In the genomic region with DNA sequence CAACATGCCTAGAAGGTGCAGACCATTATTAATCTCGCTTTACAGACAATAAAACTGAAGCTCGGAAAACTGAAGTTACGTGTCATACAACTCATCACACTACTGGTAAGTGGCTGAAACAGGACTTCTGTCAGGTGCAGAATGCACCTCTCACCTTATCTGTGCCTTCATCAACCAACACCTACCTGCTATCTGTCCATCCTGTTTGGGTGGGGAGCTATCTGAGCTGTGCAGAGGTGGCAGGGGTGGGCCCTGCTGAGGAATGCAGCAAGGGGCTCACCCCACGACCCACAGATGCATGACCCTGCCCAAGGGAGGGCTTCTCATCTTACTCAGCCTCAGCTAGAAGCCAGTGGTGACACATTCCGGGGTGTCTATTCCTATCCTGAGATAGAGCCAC, we compare ENCODE assay signal across 22 cellular contexts.
"Had no signal": no experiment of that assay in that cellular context is flagged by ENCODE, and none has a peak within 500 bp of the region (broad histone marks: within the 10 kb centered on the region; RNA-seq: fewer than 3 reads in every experiment).

No MANE protein-coding gene starts in this region.

- H3K9me3 ChIP-seq: left ventricle myocardium inferior, right atrium auricular region, spleen, testis, transverse colon, uterus had no signal

- H3K4me3 ChIP-seq: left ventricle myocardium inferior, lung, right atrium auricular region, spleen, testis, transverse colon, uterus had no signal

- H3K27ac Mint-ChIP-seq: activated CD4-positive, alpha-beta memory T cell treated with anti-CD3 and anti-CD28 coated beads, Interleukin-2, amount 10 ng/mL, durations not matched to agents 7 days and 5 days; activated CD4-positive, alpha-beta T cell treated with anti-CD3 and anti-CD28 coated beads, Interleukin-2, amount 10 ng/mL, durations not matched to agents 7 days and 5 days; activated naive CD4-positive, alpha-beta T cell treated with anti-CD3 and anti-CD28 coated beads, Interleukin-2, amount 50 U/mL, for 24 hours; activated naive CD8-positive, alpha-beta T cell treated with anti-CD3 and anti-CD28 coated beads, Interleukin-2, amount 50 U/mL, for 24 hours; activated T-helper 17 cell treated with anti-CD3 and anti-CD28 coated beads, Interleukin-2, amount 50 U/mL, for 72 hours; T-helper 1 cell treated with Interleukin-12 subunit alpha and Interleukin-12 subunit beta and Interleukin-4 antibody, amounts not matched to agents 30 μg/mL and 1 μg/mL, for 36 hours had no signal

- H3K4me3 Mint-ChIP-seq: activated CD4-positive, alpha-beta memory T cell treated with anti-CD3 and anti-CD28 coated beads, Interleukin-2, amount 10 ng/mL, durations not matched to agents 7 days and 5 days; activated CD4-positive, alpha-beta T cell treated with anti-CD3 and anti-CD28 coated beads, Interleukin-2, amount 10 ng/mL, durations not matched to agents 7 days and 5 days; activated naive CD4-positive, alpha-beta T cell treated with anti-CD3 and anti-CD28 coated beads, Interleukin-2, amount 50 U/mL, for 24 hours; activated naive CD8-positive, alpha-beta T cell treated with anti-CD3 and anti-CD28 coated beads, Interleukin-2, amount 50 U/mL, for 24 hours; activated T-cell treated with anti-CD3 and anti-CD28 coated beads, Interleukin-2, amount 50 U/mL, for 4 hours; activated T-helper 17 cell treated with anti-CD3 and anti-CD28 coated beads, Interleukin-2, amount 50 U/mL, for 72 hours; T-helper 1 cell treated with Interleukin-12 subunit alpha and Interleukin-12 subunit beta and Interleukin-4 antibody, amounts not matched to agents 30 μg/mL and 1 μg/mL, for 36 hours had no signal

- DNase-seq: activated CD4-positive, alpha-beta memory T cell treated with anti-CD3 and anti-CD28 coated beads, Interleukin-2, amount 10 ng/mL, durations not matched to agents 7 days and 5 days; activated CD4-positive, alpha-beta T cell treated with anti-CD3 and anti-CD28 coated beads for 1 hour; activated CD4-positive, alpha-beta T cell treated with anti-CD3 and anti-CD28 coated beads, Interleukin-2, amount 10 ng/mL, durations not matched to agents 7 days and 5 days; activated naive CD8-positive, alpha-beta T cell treated with anti-CD3 and anti-CD28 coated beads, Interleukin-2, amount 50 U/mL, for 24 hours; activated T-cell treated with anti-CD3 and anti-CD28 coated beads, Interleukin-2, amount 50 U/mL, for 4 hours; amygdala; central memory CD4-positive, alpha-beta T cell; dermis blood vessel endothelial cell; effector CD4-positive, alpha-beta T cell; left ventricle myocardium inferior; spleen; stimulated activated naive CD8-positive, alpha-beta T cell treated with anti-CD3 and anti-CD28 coated beads, Interleukin-15, Interleukin-2, amounts not matched to agents 100 U/mL and 50 U/mL, for 24 hours; SW 1271; testis; transverse colon; uterus had no signal

- H3K27me3 ChIP-seq: right atrium auricular region, spleen, testis, transverse colon, uterus had no signal

- H3K4me1 ChIP-seq: left ventricle myocardium inferior, spleen, testis, transverse colon, uterus had no signal

- H3K9me3 Mint-ChIP-seq: activated CD4-positive, alpha-beta memory T cell treated with anti-CD3 and anti-CD28 coated beads, Interleukin-2, amount 10 ng/mL, durations not matched to agents 7 days and 5 days; activated CD4-positive, alpha-beta T cell treated with anti-CD3 and anti-CD28 coated beads, Interleukin-2, amount 10 ng/mL, durations not matched to agents 7 days and 5 days; activated naive CD4-positive, alpha-beta T cell treated with anti-CD3 and anti-CD28 coated beads, Interleukin-2, amount 50 U/mL, for 24 hours; activated naive CD8-positive, alpha-beta T cell treated with anti-CD3 and anti-CD28 coated beads, Interleukin-2, amount 50 U/mL, for 24 hours; activated T-cell treated with anti-CD3 and anti-CD28 coated beads, Interleukin-2, amount 50 U/mL, for 4 hours; activated T-helper 17 cell treated with anti-CD3 and anti-CD28 coated beads, Interleukin-2, amount 50 U/mL, for 72 hours; T-helper 1 cell treated with Interleukin-12 subunit alpha and Interleukin-12 subunit beta and Interleukin-4 antibody, amounts not matched to agents 30 μg/mL and 1 μg/mL, for 36 hours had no signal

- H3K27me3 Mint-ChIP-seq: activated CD4-positive, alpha-beta memory T cell treated with anti-CD3 and anti-CD28 coated beads, Interleukin-2, amount 10 ng/mL, durations not matched to agents 7 days and 5 days; activated CD4-positive, alpha-beta T cell treated with anti-CD3 and anti-CD28 coated beads, Interleukin-2, amount 10 ng/mL, durations not matched to agents 7 days and 5 days; activated naive CD4-positive, alpha-beta T cell treated with anti-CD3 and anti-CD28 coated beads, Interleukin-2, amount 50 U/mL, for 24 hours; activated naive CD8-positive, alpha-beta T cell treated with anti-CD3 and anti-CD28 coated beads, Interleukin-2, amount 50 U/mL, for 24 hours had no signal

- H3K36me3 ChIP-seq: left ventricle myocardium inferior, right atrium auricular region, spleen, transverse colon, uterus had no signal

- H3K27ac ChIP-seq: epithelial cell of prostate, left ventricle myocardium inferior, right atrium auricular region, spleen, testis, transverse colon, uterus had no signal

- H3K36me3 Mint-ChIP-seq: activated naive CD4-positive, alpha-beta T cell treated with anti-CD3 and anti-CD28 coated beads, Interleukin-2, amount 50 U/mL, for 24 hours had no signal

- H3K4me1 Mint-ChIP-seq: activated CD4-positive, alpha-beta memory T cell treated with anti-CD3 and anti-CD28 coated beads, Interleukin-2, amount 10 ng/mL, durations not matched to agents 7 days and 5 days; activated CD4-positive, alpha-beta T cell treated with anti-CD3 and anti-CD28 coated beads, Interleukin-2, amount 10 ng/mL, durations not matched to agents 7 days and 5 days; activated naive CD4-positive, alpha-beta T cell treated with anti-CD3 and anti-CD28 coated beads, Interleukin-2, amount 50 U/mL, for 24 hours; activated naive CD8-positive, alpha-beta T cell treated with anti-CD3 and anti-CD28 coated beads, Interleukin-2, amount 50 U/mL, for 24 hours; activated T-helper 17 cell treated with anti-CD3 and anti-CD28 coated beads, Interleukin-2, amount 50 U/mL, for 72 hours had no signal

- ATAC-seq: activated naive CD8-positive, alpha-beta T cell treated with anti-CD3 and anti-CD28 coated beads, Interleukin-2, amount 50 U/mL, for 24 hours; activated T-helper 17 cell treated with anti-CD3 and anti-CD28 coated beads, Interleukin-2, amount 50 U/mL, for 72 hours; stimulated activated naive CD8-positive, alpha-beta T cell treated with anti-CD3 and anti-CD28 coated beads, Interleukin-15, Interleukin-2, amounts not matched to agents 100 U/mL and 50 U/mL, for 24 hours had no signal
